15 cellular contexts compared by ENCODE assay signal in the genomic region with DNA sequence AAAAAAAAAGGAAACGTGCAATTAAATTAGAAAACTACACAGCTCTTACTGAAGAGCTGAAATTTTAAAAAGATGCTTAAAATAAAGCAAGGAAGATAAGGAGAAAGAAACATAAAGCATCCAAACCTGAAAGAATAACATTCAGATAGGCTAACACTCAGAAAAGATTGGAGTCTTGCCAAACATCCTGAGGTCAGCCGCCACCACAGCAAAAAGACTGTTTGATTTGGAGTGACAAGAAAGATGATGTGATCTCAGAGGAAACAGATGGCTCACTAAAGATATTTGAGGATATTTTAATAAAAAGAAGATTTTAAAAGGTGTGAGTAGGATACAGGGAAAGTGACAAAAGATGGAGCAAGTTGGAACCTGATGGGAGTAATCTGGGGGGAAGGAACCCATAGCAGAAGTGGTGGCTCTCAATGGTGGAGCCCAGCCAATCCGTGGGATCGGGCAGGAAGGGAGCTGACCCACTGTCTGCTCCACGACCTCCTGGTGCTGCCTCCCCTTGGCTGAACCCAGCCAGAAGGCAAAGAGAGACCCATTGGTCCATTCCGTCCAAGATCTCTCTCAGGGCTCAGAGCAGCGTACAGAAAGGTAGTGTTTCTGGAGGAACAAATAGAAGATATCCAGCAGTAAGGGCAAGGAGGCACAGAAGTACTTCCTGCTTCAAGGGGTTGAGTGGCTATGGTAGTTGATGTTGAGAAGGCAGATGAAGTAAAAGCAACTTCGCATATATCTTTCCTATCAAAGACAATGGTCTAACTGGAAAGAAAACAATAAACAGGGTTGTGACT.
A peak's percentile ranks its signal among the peaks of the same experiment; 100 is the strongest.
DNase-seq lines count a peak whose midpoint lies in the region; ATAC-seq and TF ChIP-seq lines count a peak whose summit lies in the region.
"Had no signal": no experiment of that assay in that cellular context is flagged by ENCODE, and none has a peak within 500 bp of the region (broad histone marks: within the 10 kb centered on the region; RNA-seq: fewer than 3 reads in every experiment).

No MANE protein-coding gene starts in this region.

- H3K27ac Mint-ChIP-seq in T-helper 17 cell: no peak overlapping the region
- H3K27ac Mint-ChIP-seq: HFFc6, memory B cell had no signal

- peaks cover 11% of the 10 kb centered on the region for H3K4me1 Mint-ChIP-seq in T-helper 17 cell

- H3K4me3 Mint-ChIP-seq in T-helper 17 cell: peak overlapping the region; percentile 43
- H3K4me3 Mint-ChIP-seq: HFFc6, memory B cell had no signal

- ATAC-seq in T-helper 17 cell: peak; percentile 64
- ATAC-seq in GM21360 (IDR thresholded peaks at IDR 0.05; ENCODE audit: unreplicated experiment): no peak
- no peak for ATAC-seq in GM19328 (IDR thresholded peaks at IDR 0.05; ENCODE audit: unreplicated experiment)
- no peak for ATAC-seq in GM21367 (IDR thresholded peaks at IDR 0.05; ENCODE audit: unreplicated experiment)

- H3K4me3 ChIP-seq in GM12865 (ENCODE audit: low read depth, low read length) (no peak overlapping the region), choroid plexus epithelial cell (ENCODE audit: low read depth, low read length) (no peak overlapping the region)

- TF ChIP-seq CTCF in GM12865 (IDR thresholded peaks at IDR 0.05; ENCODE audit: insufficient read depth, low read depth, low read length, missing control alignments) (no peak), choroid plexus epithelial cell (conservative IDR thresholded peaks at IDR 0.05; ENCODE audit: low read depth, low read length) (no peak)

- DNase-seq in CMK (ENCODE audit: low read depth) (peak; percentile 70), GM12865 (ENCODE audit: low read depth) (peak; percentile 31), T-helper 17 cell (no peak), choroid plexus epithelial cell (ENCODE audit: low read depth) (peak; percentile 2)
- DNase-seq: foreskin fibroblast, HFFc6, NCI-H1092, NCI-H345, RPMI8226 had no signal

- H3K9me3 ChIP-seq in T-helper 17 cell (ENCODE audit: control insufficient read depth, low read length, poor library complexity, severe bottlenecking): no peaks in the 10 kb centered on the region

- peaks cover 59% of the 10 kb centered on the region for H3K27me3 Mint-ChIP-seq in T-helper 17 cell
- H3K27me3 Mint-ChIP-seq: brain had no signal

- H3K36me3 Mint-ChIP-seq in T-helper 17 cell (ENCODE audit: low read depth): peaks cover 2% of the 10 kb centered on the region
- H3K36me3 Mint-ChIP-seq: brain; CD8-positive, alpha-beta memory T cell; memory B cell had no signal

Comparison
In these comparisons a context has a peak if more than half of its experiments do, and no peak if none do; other contexts are left out.
1. DNase-seq: peak in CMK (single experiment), GM12865 (single experiment) and choroid plexus epithelial cell (single experiment); none in T-helper 17 cell (0 of 3).